ENCODE assay signal across 15 cellular contexts in genomic region chr9:129394920-129395279, GRCh38.
DNase-seq lines count a peak whose midpoint lies in the region; ATAC-seq and TF ChIP-seq lines count a peak whose summit lies in the region.
"Had no signal": no experiment of that assay in that cellular context is flagged by ENCODE, and none has a peak within 500 bp of the region (broad histone marks: within the 10 kb centered on the region; RNA-seq: fewer than 3 reads in every experiment).

No MANE protein-coding gene starts in this region.

- TF ChIP-seq RAD21 in SK-N-SH (IDR thresholded peaks at IDR 0.05; ENCODE audit: low read length) (no peak), neural cell (conservative IDR thresholded peaks at IDR 0.05) (no peak)

- H3K9me2 ChIP-seq in SK-N-SH: no peaks in the 10 kb centered on the region
- no peaks in the 10 kb centered on the region for H3K9me2 ChIP-seq in neural cell (ENCODE audit: insufficient read depth, low read length)

- CTCF ChIA-PET in SK-N-SH (lab: Yijun Ruan, JAX): no interaction called here
- CTCF ChIA-PET in activated CD4-positive, alpha-beta T cell treated with anti-CD3 and anti-CD28 coated beads for 36 hours (lab: Charles Lee): no interaction called here

- H3K27ac Mint-ChIP-seq in activated CD4-positive, alpha-beta T cell treated with anti-CD3 and anti-CD28 coated beads for 36 hours: no peak overlapping the region
- H3K27ac Mint-ChIP-seq: B cell; CD8-positive, alpha-beta memory T cell; H9 had no signal

- no peaks in the 10 kb centered on the region for H3K4me1 Mint-ChIP-seq in activated CD4-positive, alpha-beta T cell treated with anti-CD3 and anti-CD28 coated beads for 36 hours

- no peak overlapping the region for H2AFZ ChIP-seq in SK-N-SH (ENCODE audit: low read depth)
- no peak overlapping the region for H2AFZ ChIP-seq in neural cell (ENCODE audit: low read depth, low read length)

- H3K79me2 ChIP-seq in SK-N-SH (ENCODE audit: insufficient read depth) (no peaks in the 10 kb centered on the region), neural cell (replicated peaks; ENCODE audit: insufficient read depth, low read length) (no peaks in the 10 kb centered on the region)

- no peaks in the 10 kb centered on the region for H3F3A ChIP-seq in SK-N-SH (replicated peaks; ENCODE audit: insufficient read depth)
- H3F3A ChIP-seq in neural cell (ENCODE audit: insufficient read depth, low read length, poor library complexity, severe bottlenecking): no peaks in the 10 kb centered on the region

- H4K20me1 ChIP-seq in SK-N-SH (ENCODE audit: insufficient read depth) (no peaks in the 10 kb centered on the region), neural cell (ENCODE audit: insufficient read depth) (no peaks in the 10 kb centered on the region)

- no peaks in the 10 kb centered on the region for H3K36me3 Mint-ChIP-seq in activated CD4-positive, alpha-beta T cell treated with anti-CD3 and anti-CD28 coated beads for 36 hours (ENCODE audit: low read depth)
- H3K36me3 Mint-ChIP-seq: CD8-positive, alpha-beta memory T cell had no signal

- peaks cover 0 to 30% of the 10 kb centered on the region in 2 experiments; a peak in 1 of 4 replicates for H3K4me1 ChIP-seq in SK-N-SH (ENCODE audit: control insufficient read depth in 1 of 2, insufficient read depth in 2 of 2, low read depth in 1 of 2, low read length in 1 of 2)
- H3K4me1 ChIP-seq: Caco-2 had no signal

- H3K4me3 ChIP-seq in SK-N-SH (ENCODE audit: low read depth in 2 of 2, low read length in 1 of 2) (no peak overlapping the region; a peak in 1 of 4 replicates), neural cell (ENCODE audit: low read length) (peak overlapping the region; percentile 55)

- TF ChIP-seq CTCF in SK-N-SH (IDR thresholded peaks at IDR 0.05) (no peak), neural cell (IDR thresholded peaks at IDR 0.05; ENCODE audit: poor library complexity, severe bottlenecking) (no peak)

- no peaks in the 10 kb centered on the region; the same call in 1 of the 2 replicates for H3K27me3 ChIP-seq in SK-N-SH (ENCODE audit: insufficient read depth)
- H3K27me3 ChIP-seq in neural cell (ENCODE audit: insufficient read depth, low read depth, low read length): no peaks in the 10 kb centered on the region

- intact Hi-C loops in activated CD4-positive, alpha-beta T cell treated with anti-CD3 and anti-CD28 coated beads for 36 hours (cut with DNase I, micrococcal nuclease): no loop called here

- WGBS in SK-N-SH (ENCODE audit: low lambda C conversion rate): 18% methylated on average over 3 of the region's 3 CpGs

- POLR2A ChIA-PET in SK-N-SH (lab: Yijun Ruan, JAX): interaction anchor here (0.5 to 1.4 kb wide), 4 partner anchors 12 to 102 kb away, joined by 3 to 4 read pairs (median 4); no protein-coding TSS in a partner anchor
- POLR2A ChIA-PET in activated CD4-positive, alpha-beta T cell treated with anti-CD3 and anti-CD28 coated beads for 36 hours (lab: Charles Lee): no interaction called here

- DNase-seq in SK-N-SH (no peak), GM03348 (ENCODE audit: low spot score) (no peak), NCI-H1092 treated with DMSO at 0.1 percent for 48 hours (lab: John Stamatoyannopoulos, UW) (no peak)
- no peak for DNase-seq in activated CD4-positive, alpha-beta T cell treated with anti-CD3 and anti-CD28 coated beads for 36 hours
- DNase-seq: Caco-2; CD8-positive, alpha-beta memory T cell; DND-41; GDM1; GOT3; H9; IMR-90 had no signal

- no peak overlapping the region for H3K4me3 Mint-ChIP-seq in activated CD4-positive, alpha-beta T cell treated with anti-CD3 and anti-CD28 coated beads for 36 hours
- H3K4me3 Mint-ChIP-seq: B cell; CD8-positive, alpha-beta memory T cell; H9 had no signal

- H3K36me3 ChIP-seq in SK-N-SH (replicated peaks in 1 of 2; ENCODE audit: control insufficient read depth in 1 of 2, insufficient read depth in 2 of 2, low read length in 1 of 2) (no peaks in the 10 kb centered on the region), neural cell (ENCODE audit: insufficient read depth, low read length) (no peaks in the 10 kb centered on the region)

- no peak for ATAC-seq in HG03432 (IDR thresholded peaks at IDR 0.05; ENCODE audit: unreplicated experiment)
- no peak for ATAC-seq in activated CD4-positive, alpha-beta T cell treated with anti-CD3 and anti-CD28 coated beads for 36 hours

- H3K9ac ChIP-seq in SK-N-SH: no peak overlapping the region
- peak overlapping the region; percentile 66 for H3K9ac ChIP-seq in neural cell (ENCODE audit: low read length)

- no peaks in the 10 kb centered on the region for H3K9me3 Mint-ChIP-seq in activated CD4-positive, alpha-beta T cell treated with anti-CD3 and anti-CD28 coated beads for 36 hours (ENCODE audit: low read depth)
- H3K9me3 Mint-ChIP-seq: CD8-positive, alpha-beta memory T cell; H9 had no signal

- peak in 1 of 2 experiments; percentile 26; a peak in 1 of 4 replicates for TF ChIP-seq EP300 in SK-N-SH (IDR thresholded peaks at IDR 0.05; ENCODE audit: borderline replicate concordance in 1 of 2, low read depth in 1 of 2, low read length in 1 of 2)
- no peak for TF ChIP-seq EP300 in neural cell (conservative IDR thresholded peaks at IDR 0.05; ENCODE audit: poor library complexity, severe bottlenecking)

- H3K9me3 ChIP-seq in SK-N-SH (no peaks in the 10 kb centered on the region), neural cell (ENCODE audit: low read length) (no peaks in the 10 kb centered on the region)
- H3K9me3 ChIP-seq: Caco-2 had no signal

- H3K4me2 ChIP-seq in SK-N-SH (no peak overlapping the region), neural cell (ENCODE audit: low read length) (peak overlapping the region; percentile 59)

- H3K27ac ChIP-seq in SK-N-SH (ENCODE audit: low read depth in 2 of 2, low read length in 1 of 2): peak overlapping the region in 1 of 2 experiments; percentile 96; a peak in 2 of 4 replicates
- peak overlapping the region; percentile 85 for H3K27ac ChIP-seq in cingulate gyrus (ENCODE audit: low read depth, low read length)
- peak overlapping the region; percentile 91 for H3K27ac ChIP-seq in neural cell (ENCODE audit: low read length)

- no peaks in the 10 kb centered on the region for H3K27me3 Mint-ChIP-seq in activated CD4-positive, alpha-beta T cell treated with anti-CD3 and anti-CD28 coated beads for 36 hours
- H3K27me3 Mint-ChIP-seq: CD8-positive, alpha-beta memory T cell had no signal

TF ChIP-seq in SK-N-SH, 30 proteins besides CTCF, POLR2A, EP300 and RAD21:
- TF ChIP-seq MAX (IDR thresholded peaks at IDR 0.05; ENCODE audit: low read depth) (no peak), NFIC (IDR thresholded peaks at IDR 0.05; ENCODE audit: borderline replicate concordance) (no peak), GATA2 (CRISPR knock-in tag; IDR thresholded peaks at IDR 0.05) (peak; percentile 81), POLR2AphosphoS5 (IDR thresholded peaks at IDR 0.05; ENCODE audit: low read depth, low read length) (no peak), ZBTB33 (IDR thresholded peaks at IDR 0.05; ENCODE audit: borderline replicate concordance, low read depth) (no peak)

TF ChIP-seq in neural cell, 6 proteins besides CTCF, POLR2A, EP300 and RAD21:
- no peak for TF ChIP-seq MXI1 (conservative IDR thresholded peaks at IDR 0.05; ENCODE audit: poor library complexity, severe bottlenecking)
- no peak for TF ChIP-seq TAF1 (IDR thresholded peaks at IDR 0.05; ENCODE audit: low read depth)
- TF ChIP-seq POLR2AphosphoS5 (IDR thresholded peaks at IDR 0.05): no peak
- no peak for TF ChIP-seq EZH2 (IDR thresholded peaks at IDR 0.05; ENCODE audit: borderline replicate concordance, insufficient read depth, low read length, poor library complexity, severe bottlenecking)
- TF ChIP-seq SMC3 (conservative IDR thresholded peaks at IDR 0.05; ENCODE audit: poor library complexity): no peak
- no peak for TF ChIP-seq REST (IDR thresholded peaks at IDR 0.05; ENCODE audit: borderline replicate concordance)
